In the genomic region with DNA sequence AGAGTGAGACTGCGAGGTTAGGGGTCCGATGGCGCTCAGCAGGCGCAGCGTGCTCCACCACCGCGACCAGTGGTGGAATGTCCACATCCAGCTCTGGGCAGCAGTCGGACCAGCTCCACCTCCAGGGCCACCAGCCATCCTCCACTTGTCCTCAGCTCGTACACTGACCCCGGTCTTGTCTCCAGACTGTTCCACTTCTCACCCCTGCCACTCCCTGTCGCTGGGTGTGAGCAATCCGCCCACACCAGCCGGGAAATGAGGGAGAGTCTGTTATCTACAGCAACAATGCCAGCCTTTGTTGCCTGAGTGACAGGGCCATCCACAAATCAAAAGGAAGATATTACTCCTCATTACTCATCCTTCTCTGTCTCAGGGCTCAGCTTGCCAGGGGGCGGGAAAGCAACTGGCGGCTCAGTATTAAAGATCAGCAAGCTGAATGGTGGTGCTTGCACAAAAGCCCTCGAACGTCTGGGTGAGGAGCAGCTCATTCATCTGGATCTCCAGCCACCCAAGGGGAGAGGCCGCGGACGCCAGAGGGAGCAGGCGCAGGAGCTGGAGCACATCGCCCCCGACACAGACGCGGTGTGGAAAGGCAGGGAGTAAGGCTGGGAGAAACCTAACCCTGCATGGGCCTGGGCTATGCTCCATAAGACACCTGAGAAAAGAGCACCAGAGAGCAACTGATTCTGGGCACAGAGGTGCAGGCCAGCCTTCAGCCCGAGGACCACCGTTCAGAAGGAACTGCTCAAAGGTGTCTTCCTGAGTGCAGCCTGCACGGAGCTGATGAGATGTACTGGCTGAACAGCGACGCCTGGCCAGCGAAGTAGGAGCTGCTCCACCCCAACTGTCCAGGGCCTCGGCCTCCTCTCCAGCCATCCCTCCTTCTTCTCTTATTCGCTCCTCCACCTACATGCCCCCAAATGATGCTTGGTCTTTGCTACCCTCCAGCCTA, we compare ENCODE assay signal across 8 cellular contexts. TPM values are rescaled to one million over a fixed set of nuclear protein-coding genes. Genes with fewer than 3 reads are reported as not detected.
DNase-seq lines count a peak whose midpoint lies in the region; ATAC-seq and TF ChIP-seq lines count a peak whose summit lies in the region.

No MANE protein-coding gene starts in this region.

- no peaks in the 10 kb centered on the region for H3K27me3 ChIP-seq in stomach smooth muscle (ENCODE audit: control insufficient read depth in 1 of 2, insufficient read depth in 2 of 2, low read length in 2 of 2)

- H3K27ac Mint-ChIP-seq in activated T-cell treated with anti-CD3 and anti-CD28 coated beads, Interleukin-2, amount 50 U/mL, for 24 hours, result peak overlapping the region; percentile 67
- no peak overlapping the region for H3K27ac Mint-ChIP-seq in activated CD8-positive, alpha-beta T cell treated with anti-CD3 and anti-CD28 coated beads for 36 hours

- H3K27ac ChIP-seq in stomach smooth muscle (ENCODE audit: low read length), result peak overlapping the region; percentile 6

- ATAC-seq in activated CD8-positive, alpha-beta T cell treated with anti-CD3 and anti-CD28 coated beads for 36 hours, result peak; percentile 64
- peak; percentile 92 for ATAC-seq in left ventricle myocardium superior
- ATAC-seq in GM21526 (IDR thresholded peaks at IDR 0.05; ENCODE audit: low FRiP score, unreplicated experiment), result no peak
- ATAC-seq in HG03378 (IDR thresholded peaks at IDR 0.05; ENCODE audit: unreplicated experiment), result no peak

- peaks cover 54 to 59% of the 10 kb centered on the region in 2 donors for H3K36me3 ChIP-seq in stomach smooth muscle (ENCODE audit: control insufficient read depth in 2 of 2, insufficient read depth in 2 of 2, low read length in 2 of 2)

- intact Hi-C loops in activated CD8-positive, alpha-beta T cell treated with anti-CD3 and anti-CD28 coated beads for 36 hours (cut with micrococcal nuclease), result no loop called here
- intact Hi-C loops in left ventricle myocardium superior (cut with micrococcal nuclease), result no loop called here

- no peak for TF ChIP-seq CTCF in activated CD8-positive, alpha-beta T cell treated with anti-CD3 and anti-CD28 coated beads for 36 hours (IDR thresholded peaks at IDR 0.05)

- CTCF ChIA-PET in activated CD8-positive, alpha-beta T cell treated with anti-CD3 and anti-CD28 coated beads for 36 hours (lab: Charles Lee), result interaction anchor here (1.3 to 1.5 kb wide), 2 partner anchors 13 to 15 kb away, joined by 3 to 6 read pairs; no protein-coding TSS in a partner anchor

- peaks cover 13% of the 10 kb centered on the region for H3K4me1 ChIP-seq in stomach smooth muscle (ENCODE audit: control insufficient read depth, insufficient read depth, low read length)

- no peaks in the 10 kb centered on the region for H3K27me3 Mint-ChIP-seq in activated T-cell treated with anti-CD3 and anti-CD28 coated beads, Interleukin-2, amount 50 U/mL, for 24 hours
- no peaks in the 10 kb centered on the region for H3K27me3 Mint-ChIP-seq in activated CD8-positive, alpha-beta T cell treated with anti-CD3 and anti-CD28 coated beads for 36 hours

- POLR2A ChIA-PET in activated CD8-positive, alpha-beta T cell treated with anti-CD3 and anti-CD28 coated beads for 36 hours (lab: Charles Lee), result interaction anchor here (1.3 to 1.7 kb wide), 3 partner anchors 9 to 21 kb away, joined by 3 to 11 read pairs (median 3); no protein-coding TSS in a partner anchor

- no peaks in the 10 kb centered on the region for H3K9me3 ChIP-seq in stomach smooth muscle (ENCODE audit: control insufficient read depth in 2 of 2, low read length in 2 of 2)

- no peak overlapping the region for H3K4me3 Mint-ChIP-seq in activated T-cell treated with anti-CD3 and anti-CD28 coated beads, Interleukin-2, amount 50 U/mL, for 24 hours
- no peak overlapping the region for H3K4me3 Mint-ChIP-seq in activated CD8-positive, alpha-beta T cell treated with anti-CD3 and anti-CD28 coated beads for 36 hours

- peaks cover 81% of the 10 kb centered on the region for H3K36me3 Mint-ChIP-seq in activated T-cell treated with anti-CD3 and anti-CD28 coated beads, Interleukin-2, amount 50 U/mL, for 24 hours (ENCODE audit: low read depth)
- H3K36me3 Mint-ChIP-seq in activated CD8-positive, alpha-beta T cell treated with anti-CD3 and anti-CD28 coated beads for 36 hours (ENCODE audit: low read depth), result peaks cover 53% of the 10 kb centered on the region

- DNase-seq in activated T-cell treated with anti-CD3 and anti-CD28 coated beads, Interleukin-2, amount 50 U/mL, for 24 hours, result no peak
- no peak for DNase-seq in activated T-cell treated with anti-CD3 and anti-CD28 coated beads, Interleukin-2, amount 50 U/mL, for 1 hour
- peak; percentile 35 for DNase-seq in activated CD8-positive, alpha-beta T cell treated with anti-CD3 and anti-CD28 coated beads for 36 hours
- DNase-seq in left ventricle myocardium superior (peak; percentile 67), NCI-H2171 treated with DMSO at 0.1 percent for 48 hours (lab: John Stamatoyannopoulos, UW) (no peak)

- peaks cover 14% of the 10 kb centered on the region for H3K4me1 Mint-ChIP-seq in activated T-cell treated with anti-CD3 and anti-CD28 coated beads, Interleukin-2, amount 50 U/mL, for 24 hours (ENCODE audit: low read depth)
- H3K4me1 Mint-ChIP-seq in activated CD8-positive, alpha-beta T cell treated with anti-CD3 and anti-CD28 coated beads for 36 hours (ENCODE audit: low read depth), result peaks cover 8% of the 10 kb centered on the region

- H3K9ac ChIP-seq in stomach smooth muscle (ENCODE audit: low read length in 2 of 2), result no peak overlapping the region

- H3K9me3 Mint-ChIP-seq in activated T-cell treated with anti-CD3 and anti-CD28 coated beads, Interleukin-2, amount 50 U/mL, for 24 hours, result no peaks in the 10 kb centered on the region
- H3K9me3 Mint-ChIP-seq in activated CD8-positive, alpha-beta T cell treated with anti-CD3 and anti-CD28 coated beads for 36 hours, result no peaks in the 10 kb centered on the region

- H3K4me3 ChIP-seq in stomach smooth muscle (ENCODE audit: low read length in 2 of 2), result no peak overlapping the region

RNA-seq across cellular contexts. Expression of a gene that starts 21.9 kb away (rescaled TPM):
- total RNA-seq in activated CD8-positive, alpha-beta T cell treated with anti-CD3 and anti-CD28 coated beads for 36 hours, result 100 to 1,000 TPM; 124 to 136 TPM
- 34.5 TPM for total RNA-seq in left ventricle myocardium superior

Comparison
In these comparisons a context has a peak if more than half of its experiments do, and no peak if none do; other contexts are left out.
1. DNase-seq: peak in activated CD8-positive, alpha-beta T cell treated with anti-CD3 and anti-CD28 coated beads for 36 hours (single experiment) and left ventricle myocardium superior (single experiment); none in activated T-cell treated with anti-CD3 and anti-CD28 coated beads, Interleukin-2, amount 50 U/mL, for 24 hours (single experiment), activated T-cell treated with anti-CD3 and anti-CD28 coated beads, Interleukin-2, amount 50 U/mL, for 1 hour (single experiment) and NCI-H2171 treated with DMSO at 0.1 percent for 48 hours (single experiment).
2. ATAC-seq: peak in activated CD8-positive, alpha-beta T cell treated with anti-CD3 and anti-CD28 coated beads for 36 hours (single experiment) and left ventricle myocardium superior (single experiment); none in GM21526 (single experiment) and HG03378 (single experiment).